ENCODE assay signal across 8 cellular contexts in genomic region chrX:47384502-47384901, GRCh38. TPM values are rescaled to one million over a fixed set of nuclear protein-coding genes. Genes with fewer than 3 reads are reported as not detected.
A peak's percentile ranks its signal among the peaks of the same experiment; 100 is the strongest.
DNase-seq lines count a peak whose midpoint lies in the region; TF ChIP-seq lines count a peak whose summit lies in the region.

No MANE protein-coding gene starts in this region.

- no CpG with 5 or more reads among the region's 8 CpGs for WGBS in mesendoderm (ENCODE audit: extremely low coverage, insufficient coverage, low lambda C conversion rate)

- H3K27me3 ChIP-seq in BE2C = no peaks in the 10 kb centered on the region
- no peaks in the 10 kb centered on the region for H3K27me3 ChIP-seq in effector memory CD4-positive, alpha-beta T cell (replicated peaks; ENCODE audit: control insufficient read depth, insufficient read depth, low read length, poor library complexity, severe bottlenecking)
- H3K27me3 ChIP-seq in mesendoderm (ENCODE audit: insufficient read depth, low read length, poor library complexity) = no peaks in the 10 kb centered on the region

- H3K79me1 ChIP-seq in mesendoderm (ENCODE audit: low read length) = no peaks in the 10 kb centered on the region

- DNase-seq in BE2C (peak; percentile 63), NCI-H748 treated with DMSO at 0.1 percent for 48 hours (lab: John Stamatoyannopoulos, UW) (peak; percentile 53), mesendoderm (peak; percentile 60), NCI-H226 (no peak)
- peak; percentile 67 for DNase-seq in activated CD4-positive, alpha-beta memory T cell treated with anti-CD3 and anti-CD28 coated beads, Interleukin-2, amount 10 ng/mL, durations not matched to agents 7 days and 5 days
- peak; percentile 46 to 61 (median 54) for DNase-seq in effector memory CD4-positive, alpha-beta T cell
- peak; percentile 33 for DNase-seq in stimulated activated CD8-positive, alpha-beta memory T cell treated with anti-CD3 and anti-CD28 coated beads, Interleukin-4, amount 100 ng/mL, for 24 hours (ENCODE audit: low read depth)

- H3K9ac ChIP-seq in mesendoderm (ENCODE audit: low read length) = no peak overlapping the region

- peak; percentile 77 for TF ChIP-seq CTCF in BE2C (IDR thresholded peaks at IDR 0.05; ENCODE audit: low read depth, low read length)
- TF ChIP-seq CTCF in HEK293 (tag by site-specific recombination; IDR thresholded peaks at IDR 0.05) = 0 out of 2 replicates have a peak, but pooled peaks have one; percentile 26

- H2BK120ac ChIP-seq in mesendoderm (ENCODE audit: low read depth, low read length) = no peak overlapping the region

- H3K4me3 Mint-ChIP-seq in activated CD4-positive, alpha-beta memory T cell treated with anti-CD3 and anti-CD28 coated beads, Interleukin-2, amount 10 ng/mL, durations not matched to agents 7 days and 5 days = no peak overlapping the region

- H3K27me3 Mint-ChIP-seq in activated CD4-positive, alpha-beta memory T cell treated with anti-CD3 and anti-CD28 coated beads, Interleukin-2, amount 10 ng/mL, durations not matched to agents 7 days and 5 days = peaks cover 2% of the 10 kb centered on the region

- peaks cover 13% of the 10 kb centered on the region for H3K4me1 Mint-ChIP-seq in activated CD4-positive, alpha-beta memory T cell treated with anti-CD3 and anti-CD28 coated beads, Interleukin-2, amount 10 ng/mL, durations not matched to agents 7 days and 5 days

- H4K5ac ChIP-seq in mesendoderm (ENCODE audit: low read length) = no peak overlapping the region

- no peak overlapping the region for H2BK15ac ChIP-seq in mesendoderm (replicated peaks; ENCODE audit: low read depth)

- H3K79me2 ChIP-seq in mesendoderm (ENCODE audit: control insufficient read depth, insufficient read depth, low read length) = no peaks in the 10 kb centered on the region

- no peak overlapping the region for H3K18ac ChIP-seq in mesendoderm (ENCODE audit: low read length)

- CTCF ChIA-PET in HEK293 (lab: Yijun Ruan, JAX) = interaction anchor here (0.6 to 4.2 kb wide), 33 partner anchors 8 to 401 kb away, joined by 3 to 35 read pairs (median 4); partner anchors contain the start of gene USP11
- CTCF ChIA-PET in activated CD4-positive, alpha-beta memory T cell treated with anti-CD3 and anti-CD28 coated beads, Interleukin-2, amount 10 ng/mL, durations not matched to agents 7 days and 5 days (lab: Charles Lee) = interaction anchor here (0.7 to 1.7 kb wide), 11 partner anchors 11 to 193 kb away, joined by 3 to 6 read pairs (median 5); partner anchors contain the start of gene CDK16

- no peak overlapping the region for H3K23ac ChIP-seq in mesendoderm (ENCODE audit: low read length)

- H3K36me3 ChIP-seq in BE2C = no peaks in the 10 kb centered on the region
- H3K36me3 ChIP-seq in HEK293 (ENCODE audit: control insufficient read depth in 2 of 2, insufficient read depth in 1 of 2, low read length in 2 of 2) = no peaks in the 10 kb centered on the region
- H3K36me3 ChIP-seq in effector memory CD4-positive, alpha-beta T cell (ENCODE audit: control insufficient read depth, insufficient read depth, low read length) = no peaks in the 10 kb centered on the region
- no peaks in the 10 kb centered on the region for H3K36me3 ChIP-seq in mesendoderm (ENCODE audit: control insufficient read depth, insufficient read depth, low read length)

- H2BK5ac ChIP-seq in mesendoderm (ENCODE audit: low read length) = no peak overlapping the region

- H3K4me1 ChIP-seq in BE2C = no peaks in the 10 kb centered on the region
- no peaks in the 10 kb centered on the region for H3K4me1 ChIP-seq in HEK293 (ENCODE audit: control insufficient read depth, insufficient read depth, low read length)
- peaks cover 6% of the 10 kb centered on the region for H3K4me1 ChIP-seq in effector memory CD4-positive, alpha-beta T cell (ENCODE audit: control insufficient read depth, insufficient read depth, low read length, poor library complexity, severe bottlenecking)
- no peaks in the 10 kb centered on the region for H3K4me1 ChIP-seq in mesendoderm (ENCODE audit: control insufficient read depth, low read depth, low read length)

- POLR2A ChIA-PET in HEK293 (lab: Yijun Ruan, JAX) = interaction anchor here (0.6 to 2.2 kb wide), 4 partner anchors 148 to 194 kb away, joined by 3 to 5 read pairs (median 4); no protein-coding TSS in a partner anchor
- POLR2A ChIA-PET in activated CD4-positive, alpha-beta memory T cell treated with anti-CD3 and anti-CD28 coated beads, Interleukin-2, amount 10 ng/mL, durations not matched to agents 7 days and 5 days (lab: Charles Lee) = interaction anchor here (1.8 kb wide), 1 partner anchor 239 kb away, joined by 4 read pairs; the partner anchor contains the start of genes NDUFB11 and RBM10

- H3K27ac ChIP-seq in HEK293 (ENCODE audit: extremely low read depth, low read depth, low read length) (no peak overlapping the region), mesendoderm (ENCODE audit: low read depth, low read length) (no peak overlapping the region)
- no peak overlapping the region for H3K27ac ChIP-seq in effector memory CD4-positive, alpha-beta T cell (ENCODE audit: insufficient read depth, low read length, poor library complexity, severe bottlenecking)

- no peak overlapping the region for H3K4me2 ChIP-seq in mesendoderm (ENCODE audit: low read length)

- no peak overlapping the region for H3K27ac Mint-ChIP-seq in activated CD4-positive, alpha-beta memory T cell treated with anti-CD3 and anti-CD28 coated beads, Interleukin-2, amount 10 ng/mL, durations not matched to agents 7 days and 5 days

- no peak overlapping the region for H4K8ac ChIP-seq in mesendoderm (ENCODE audit: low read depth, low read length)

- H2AK5ac ChIP-seq in mesendoderm (ENCODE audit: low read length) = no peak overlapping the region

- no peaks in the 10 kb centered on the region for H3K36me3 Mint-ChIP-seq in activated CD4-positive, alpha-beta memory T cell treated with anti-CD3 and anti-CD28 coated beads, Interleukin-2, amount 10 ng/mL, durations not matched to agents 7 days and 5 days (ENCODE audit: low read depth)

- H3K4me3 ChIP-seq in BE2C (ENCODE audit: low read depth, low read length) = no peak overlapping the region
- no peak overlapping the region for H3K4me3 ChIP-seq in HEK293 (ENCODE audit: low read depth, low read length)
- no peak overlapping the region for H3K4me3 ChIP-seq in effector memory CD4-positive, alpha-beta T cell (ENCODE audit: insufficient read depth, low read depth, low read length, poor library complexity, severe bottlenecking)
- H3K4me3 ChIP-seq in mesendoderm (ENCODE audit: low read length) = no peak overlapping the region

- H3K9me3 Mint-ChIP-seq in activated CD4-positive, alpha-beta memory T cell treated with anti-CD3 and anti-CD28 coated beads, Interleukin-2, amount 10 ng/mL, durations not matched to agents 7 days and 5 days = no peaks in the 10 kb centered on the region

- H3K56ac ChIP-seq in mesendoderm (ENCODE audit: low read length) = no peak overlapping the region

- no peak overlapping the region for H3K4ac ChIP-seq in mesendoderm (ENCODE audit: low read depth, low read length)

- H3K9me3 ChIP-seq in BE2C = no peaks in the 10 kb centered on the region
- no peaks in the 10 kb centered on the region for H3K9me3 ChIP-seq in HEK293 (ENCODE audit: control insufficient read depth, insufficient read depth, low read depth, low read length)
- H3K9me3 ChIP-seq in effector memory CD4-positive, alpha-beta T cell (ENCODE audit: control insufficient read depth, low read length) = no peaks in the 10 kb centered on the region

TF ChIP-seq in HEK293, 187 proteins besides CTCF, POLR2A, EP300 and RAD21 (continues in another document):
- peak; percentile 41; the same call in 1 of the 2 replicates for TF ChIP-seq ZEB2 (tag by site-specific recombination; IDR thresholded peaks at IDR 0.05)
- 0 out of 2 replicates have a peak, but pooled peaks have one; percentile 32 for TF ChIP-seq KLF10 (tag by site-specific recombination; IDR thresholded peaks at IDR 0.05)
- peak; percentile 68 for TF ChIP-seq ZNF654 (tag by site-specific recombination; IDR thresholded peaks at IDR 0.05; ENCODE audit: low read depth)
- TF ChIP-seq ZXDB (tag by site-specific recombination; IDR thresholded peaks at IDR 0.05) = 0 out of 2 replicates have a peak, but pooled peaks have one; percentile 20
- TF ChIP-seq ZFHX2 (tag by site-specific recombination; conservative IDR thresholded peaks at IDR 0.05) = no peak
- no peak for TF ChIP-seq ZNF169 (tag by site-specific recombination; IDR thresholded peaks at IDR 0.05)
- no peak for TF ChIP-seq MZF1 (tag by site-specific recombination; IDR thresholded peaks at IDR 0.05; ENCODE audit: borderline replicate concordance)

RNA-seq across cellular contexts. Expression of gene ZNF157, which starts 14.1 kb away (rescaled TPM):
- polyA plus RNA-seq in BE2C (2012; ENCODE audit: insufficient read depth, insufficient read length, low read depth) = 0.19 TPM
- total RNA-seq in activated CD4-positive, alpha-beta memory T cell treated with anti-CD3 and anti-CD28 coated beads, Interleukin-2, amount 10 ng/mL, durations not matched to agents 7 days and 5 days = under 1 TPM; 0.15 to 0.18 TPM
- polyA plus RNA-seq in mesendoderm (2013, experiment 1 of 2) = 0.25 TPM
- 0.24 TPM for polyA plus RNA-seq in mesendoderm (2013, experiment 2 of 2)
